In genomic region chr4:90982787-90983186, GRCh38 we compare ENCODE assay signal across 21 cellular contexts.
"Had no signal": no experiment of that assay in that cellular context is flagged by ENCODE, and none has a peak within 500 bp of the region (broad histone marks: within the 10 kb centered on the region; RNA-seq: fewer than 3 reads in every experiment).

No MANE protein-coding gene starts in this region.

- H3K9ac ChIP-seq: SK-N-SH had no signal

- FAIRE-seq: RCC 7860 had no signal

- H3K4me2 ChIP-seq: SK-N-SH had no signal

- DNase-seq: KBM-7, MV-4-11, NCI-H1048, NCI-H1105, NCI-H1417, NCI-H146, NCI-H1694 treated with DMSO at 0.1 percent for 48 hours, NCI-H1930, NCI-H2081, NCI-H2107, NCI-H226, NCI-H446, NCI-H510A, NCI-H524 treated with DMSO at 0.1 percent for 48 hours, NCI-H69, NCI-H774, Right ventricle myocardium superior, RPMI8226, SK-N-SH, SW 1271 had no signal

- H3K9me3 ChIP-seq: SK-N-SH had no signal
